Comparison of ENCODE assay signal across 12 cellular contexts in the genomic region with DNA sequence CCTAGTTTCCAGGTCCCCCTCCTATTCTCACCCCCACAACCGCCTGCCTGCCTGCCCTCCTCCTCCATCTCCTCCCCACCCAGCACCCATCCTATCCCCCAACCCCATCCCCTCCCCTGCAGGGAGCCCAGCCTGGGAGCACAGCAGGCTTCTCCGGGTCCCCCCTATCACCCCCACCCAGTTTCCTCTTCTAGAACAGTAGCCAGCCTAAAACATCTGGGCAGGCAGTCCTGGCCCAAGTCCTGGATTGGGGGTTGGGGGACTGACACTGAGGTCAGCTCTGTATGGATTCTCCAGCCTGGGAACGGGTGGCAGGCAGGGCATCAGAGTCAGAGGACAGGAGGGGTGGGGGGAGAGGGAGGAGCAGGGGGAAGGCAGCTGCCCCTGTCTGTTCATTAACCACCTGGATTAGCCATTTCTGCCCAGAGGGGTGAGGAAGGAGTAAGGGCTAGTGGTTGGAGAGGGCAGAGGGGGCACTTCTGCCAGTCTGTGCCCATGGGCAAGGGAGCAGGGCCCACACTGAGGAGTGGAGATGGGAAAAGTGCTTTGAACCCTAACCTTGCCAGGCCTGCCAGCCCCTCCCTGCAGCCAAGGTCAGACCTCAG. TPM values are rescaled to one million over a fixed set of nuclear protein-coding genes. Genes with fewer than 3 reads are reported as not detected.
DNase-seq lines count a peak whose midpoint lies in the region; ATAC-seq and TF ChIP-seq lines count a peak whose summit lies in the region.
"Had no signal": no experiment of that assay in that cellular context is flagged by ENCODE, and none has a peak within 500 bp of the region (broad histone marks: within the 10 kb centered on the region; RNA-seq: fewer than 3 reads in every experiment).

No MANE protein-coding gene starts in this region.

- peak overlapping the region; percentile 13 for H2BK15ac ChIP-seq in neuronal stem cell (ENCODE audit: low read length)

- no peak overlapping the region for H2AFZ ChIP-seq in neuronal stem cell (ENCODE audit: low read length)
- H2AFZ ChIP-seq: neural progenitor cell had no signal

- peak overlapping the region; percentile 7 for H2AK5ac ChIP-seq in neuronal stem cell (ENCODE audit: low read depth, low read length)

- no peak overlapping the region for H3K9ac ChIP-seq in neuronal stem cell (ENCODE audit: low read depth, low read length, poor library complexity)
- H3K9ac ChIP-seq: neural progenitor cell had no signal

- TF ChIP-seq POLR2A in gastroesophageal sphincter (IDR thresholded peaks at IDR 0.05) = no peak
- TF ChIP-seq POLR2A in upper lobe of left lung (IDR thresholded peaks at IDR 0.05) = no peak

- peaks cover 0 to 5% of the 10 kb centered on the region in 2 donors for H3K36me3 ChIP-seq in gastroesophageal sphincter
- no peaks in the 10 kb centered on the region for H3K36me3 ChIP-seq in neuronal stem cell (replicated peaks in 1 of 2; ENCODE audit: control insufficient read depth in 2 of 2, insufficient read depth in 2 of 2, low read length in 2 of 2)
- peaks cover 0 to 5% (median 0%) of the 10 kb centered on the region in 4 donors for H3K36me3 ChIP-seq in upper lobe of left lung
- H3K36me3 ChIP-seq: neural progenitor cell had no signal

- H4K91ac ChIP-seq in neuronal stem cell (ENCODE audit: low read depth, low read length, poor library complexity) = no peak overlapping the region

- H3K4me1 Mint-ChIP-seq in activated CD4-positive, alpha-beta T cell treated with anti-CD3 and anti-CD28 coated beads, Interleukin-2, amount 10 ng/mL, durations not matched to agents 7 days and 5 days = peaks cover 59% of the 10 kb centered on the region

- no peak overlapping the region for H2BK5ac ChIP-seq in neuronal stem cell (ENCODE audit: low read length)

- H3K23ac ChIP-seq in neuronal stem cell (ENCODE audit: low read depth, low read length, poor library complexity) = no peak overlapping the region

- no peak overlapping the region for H2BK120ac ChIP-seq in neuronal stem cell (ENCODE audit: low read depth, low read length)

- H3K4me1 ChIP-seq in gastroesophageal sphincter (peaks cover 0 to 100% (median 48%) of the 10 kb centered on the region in 3 donors), neuronal stem cell (ENCODE audit: control insufficient read depth in 2 of 2, insufficient read depth in 1 of 2, low read depth in 1 of 2, low read length in 2 of 2) (peaks cover 11 to 14% of the 10 kb centered on the region in 2 donors), upper lobe of left lung (peaks cover 36 to 60% (median 45%) of the 10 kb centered on the region in 4 donors)

- peak overlapping the region; percentile 58 for H3K4me3 Mint-ChIP-seq in activated CD4-positive, alpha-beta T cell treated with anti-CD3 and anti-CD28 coated beads, Interleukin-2, amount 10 ng/mL, durations not matched to agents 7 days and 5 days

- no peak for ATAC-seq in gastroesophageal sphincter
- ATAC-seq in upper lobe of left lung (ENCODE audit: low FRiP score in 2 of 2) = no peak
- ATAC-seq: GM12878 had no signal

- H3K9me3 Mint-ChIP-seq in activated CD4-positive, alpha-beta T cell treated with anti-CD3 and anti-CD28 coated beads, Interleukin-2, amount 10 ng/mL, durations not matched to agents 7 days and 5 days = no peaks in the 10 kb centered on the region
- H3K9me3 Mint-ChIP-seq: neural progenitor cell had no signal

- no peak overlapping the region for H3K4ac ChIP-seq in neuronal stem cell (ENCODE audit: low read length)

- H3K14ac ChIP-seq in neuronal stem cell (ENCODE audit: low read length) = no peak overlapping the region

- peak overlapping the region; percentile 17 for H3K18ac ChIP-seq in neuronal stem cell (ENCODE audit: low read length)

- peak overlapping the region; percentile 97 for H3K27ac ChIP-seq in gastroesophageal sphincter
- H3K27ac ChIP-seq in neuronal stem cell (replicated peaks; ENCODE audit: low read length) = no peak overlapping the region
- H3K27ac ChIP-seq in upper lobe of left lung = peak overlapping the region; percentile 86 to 99 (median 92)
- H3K27ac ChIP-seq: neural progenitor cell had no signal

- TF ChIP-seq CTCF in gastroesophageal sphincter (IDR thresholded peaks at IDR 0.05) = no peak
- no peak for TF ChIP-seq CTCF in upper lobe of left lung (IDR thresholded peaks at IDR 0.05)

- H3K27me3 Mint-ChIP-seq in activated CD4-positive, alpha-beta T cell treated with anti-CD3 and anti-CD28 coated beads, Interleukin-2, amount 10 ng/mL, durations not matched to agents 7 days and 5 days = peaks cover 26% of the 10 kb centered on the region

- no peak for TF ChIP-seq EP300 in gastroesophageal sphincter (IDR thresholded peaks at IDR 0.05)
- TF ChIP-seq EP300 in upper lobe of left lung (IDR thresholded peaks at IDR 0.05) = no peak

- peak overlapping the region; percentile 68 to 86 for H3K4me3 ChIP-seq in gastroesophageal sphincter
- H3K4me3 ChIP-seq in neuronal stem cell (ENCODE audit: low read length in 2 of 2) = no peak overlapping the region
- peak overlapping the region; percentile 61 to 89 (median 68) for H3K4me3 ChIP-seq in upper lobe of left lung
- H3K4me3 ChIP-seq: GM12878, neural progenitor cell had no signal

- no peaks in the 10 kb centered on the region for H3K9me3 ChIP-seq in gastroesophageal sphincter
- no peaks in the 10 kb centered on the region for H3K9me3 ChIP-seq in neuronal stem cell (replicated peaks in 1 of 2; ENCODE audit: control insufficient read depth in 2 of 2, insufficient read depth in 1 of 2, low read depth in 1 of 2, low read length in 2 of 2)
- no peaks in the 10 kb centered on the region for H3K9me3 ChIP-seq in upper lobe of left lung

- POLR2A ChIA-PET in activated CD4-positive, alpha-beta T cell treated with anti-CD3 and anti-CD28 coated beads, Interleukin-2, amount 10 ng/mL, durations not matched to agents 7 days and 5 days (lab: Charles Lee) = no interaction called here

- H3K36me3 Mint-ChIP-seq in activated CD4-positive, alpha-beta T cell treated with anti-CD3 and anti-CD28 coated beads, Interleukin-2, amount 10 ng/mL, durations not matched to agents 7 days and 5 days (ENCODE audit: low read depth) = no peaks in the 10 kb centered on the region
- H3K36me3 Mint-ChIP-seq: neural progenitor cell had no signal

- WGBS in gastroesophageal sphincter (ENCODE audit: low coverage in 1 of 2), 2 donors = 0% methylated on average over 2 of the region's 3 CpGs; no CpG with 5 or more reads in 1 of the 2 donors
- WGBS in neuronal stem cell (ENCODE audit: extremely low coverage in 2 of 2, insufficient read length in 2 of 2, insufficient replicate concordance in 1 of 2), 2 donors = no CpG with 5 or more reads among the region's 3 CpGs
- WGBS in upper lobe of left lung, 2 donors = 0 to 27% methylated on average over 2 to 3 of the region's 3 CpGs

- H3K79me1 ChIP-seq in neuronal stem cell (ENCODE audit: low read depth, low read length) = no peaks in the 10 kb centered on the region

- no peak overlapping the region for H2BK12ac ChIP-seq in neuronal stem cell (ENCODE audit: low read length)

- no peak overlapping the region for H3K4me2 ChIP-seq in neuronal stem cell (ENCODE audit: insufficient read depth, low read length, poor library complexity, severe bottlenecking)

- no peak overlapping the region for H4K8ac ChIP-seq in neuronal stem cell (ENCODE audit: low read depth, low read length)

- DNase-seq in activated CD4-positive, alpha-beta T cell treated with anti-CD3 and anti-CD28 coated beads, Interleukin-2, amount 10 ng/mL, durations not matched to agents 7 days and 5 days = no peak
- no peak for DNase-seq in activated CD4-positive, alpha-beta T cell treated with anti-CD3 and anti-CD28 coated beads, Interleukin-2, amount 50 U/mL, for 4 hours
- DNase-seq in neuronal stem cell (ENCODE audit: low spot score) (no peak), upper lobe of left lung (no peak), NCI-H526 (lab: John Stamatoyannopoulos, UW) (no peak), foreskin melanocyte (no peak), NCI-H1417 treated with DMSO at 0.1 percent for 48 hours (lab: John Stamatoyannopoulos, UW) (no peak)
- DNase-seq: activated CD8-positive, alpha-beta memory T cell treated with anti-CD3 and anti-CD28 coated beads, Interleukin-2, amount 50 U/mL, for 4 hours; NCI-H1417 had no signal

- no peak overlapping the region for H3K27ac Mint-ChIP-seq in activated CD4-positive, alpha-beta T cell treated with anti-CD3 and anti-CD28 coated beads, Interleukin-2, amount 10 ng/mL, durations not matched to agents 7 days and 5 days

- CTCF ChIA-PET in activated CD4-positive, alpha-beta T cell treated with anti-CD3 and anti-CD28 coated beads, Interleukin-2, amount 10 ng/mL, durations not matched to agents 7 days and 5 days (lab: Charles Lee) = interaction anchor here (1.6 kb wide), 1 partner anchor 11 kb away, joined by 4 read pairs; no protein-coding TSS in a partner anchor

- H3K27me3 ChIP-seq in gastroesophageal sphincter = no peaks in the 10 kb centered on the region
- H3K27me3 ChIP-seq in neuronal stem cell (ENCODE audit: control insufficient read depth in 3 of 3, insufficient read depth in 3 of 3, low read depth in 1 of 3, low read length in 3 of 3) = peaks cover 0 to 5% (median 0%) of the 10 kb centered on the region in 3 experiments
- H3K27me3 ChIP-seq in upper lobe of left lung = no peaks in the 10 kb centered on the region
- H3K27me3 ChIP-seq: neural progenitor cell had no signal

RNA-seq across cellular contexts. Expression of gene TNS1, which starts 60.0 kb away (rescaled TPM):
- total RNA-seq in activated CD4-positive, alpha-beta T cell treated with anti-CD3 and anti-CD28 coated beads, Interleukin-2, amount 10 ng/mL, durations not matched to agents 7 days and 5 days = 10 to 100 TPM; 11.0 to 13.5 TPM
- 1,000 to 10,000 TPM in 3 of 4 donors, 100 to 1,000 TPM in 1; 825 to 2,193 (median 1,462) TPM for total RNA-seq in gastroesophageal sphincter
- 1.1 TPM for polyA plus RNA-seq in neuronal stem cell (2013, experiment 1 of 2)
- 1.3 TPM for polyA plus RNA-seq in neuronal stem cell (2013, experiment 2 of 2)
- total RNA-seq in upper lobe of left lung = 1,000 to 10,000 TPM in 1 of 6 donors, 100 to 1,000 TPM in 5; 325 to 1,095 (median 550) TPM

Comparison
In these comparisons a context has a peak if more than half of its experiments do, and no peak if none do; other contexts are left out.
1. H3K4me3 ChIP-seq: peak in gastroesophageal sphincter (2 of 2) and upper lobe of left lung (4 of 4); none in neuronal stem cell (0 of 2).
2. RNA of gene TNS1, which starts 60.0 kb away (total RNA-seq): 825 to 2,193 TPM in gastroesophageal sphincter and 325 to 1,095 TPM in upper lobe of left lung; 11.0 to 13.5 TPM in activated CD4-positive, alpha-beta T cell treated with anti-CD3 and anti-CD28 coated beads, Interleukin-2, amount 10 ng/mL, durations not matched to agents 7 days and 5 days; every median in the first group is over 10 times any median in the second.